In genomic region chr13:46100191-46100877, GRCh38 we compare ENCODE assay signal across 17 cellular contexts. TPM values are rescaled to one million over a fixed set of nuclear protein-coding genes. Genes with fewer than 3 reads are reported as not detected.
DNase-seq lines count a peak whose midpoint lies in the region; ATAC-seq, FAIRE-seq and TF ChIP-seq lines count a peak whose summit lies in the region.
"Had no signal": no experiment of that assay in that cellular context is flagged by ENCODE, and none has a peak within 500 bp of the region (broad histone marks: within the 10 kb centered on the region; RNA-seq: fewer than 3 reads in every experiment).

No MANE protein-coding gene starts in this region.

- intact Hi-C loops in K562 (cut with micrococcal nuclease) = no loop called here

- no peaks in the 10 kb centered on the region for H3K36me3 Mint-ChIP-seq in stimulated activated memory B cell treated with anti-CD40 and anti-IgM and Interleukin-4, amounts not matched to agents 10 μg/mL and 1 μg/mL and 100 μg/mL, for 72 hours

- DNase-seq in LHCN-M2 (ENCODE audit: low read depth) = peak; percentile 22
- DNase-seq in K562 (ENCODE audit: extremely low read depth in 1 of 4, low spot score in 3 of 4) = peak in 2 of 4 experiments; percentile 19 to 46
- DNase-seq in islet precursor cell = no peak
- no peak for DNase-seq in SW480 (ENCODE audit: low spot score)
- DNase-seq in glomerular visceral epithelial cell (ENCODE audit: extremely low spot score) = no peak
- no peak for DNase-seq in activated CD4-positive, alpha-beta T cell treated with anti-CD3 and anti-CD28 coated beads for 4 hours
- DNase-seq: activated CD4-positive, alpha-beta T cell treated with anti-CD3 and anti-CD28 coated beads, Interleukin-2, amount 10 ng/mL, durations not matched to agents 7 days and 5 days; activated naive CD4-positive, alpha-beta T cell treated with anti-CD3 and anti-CD28 coated beads for 36 hours; COR-L47; mesendoderm; NCI-H226; SJCRH30 had no signal

- in situ Hi-C loops in K562 (cut with MboI) = no loop called here

- H3K9me3 Mint-ChIP-seq in stimulated activated memory B cell treated with anti-CD40 and anti-IgM and Interleukin-4, amounts not matched to agents 10 μg/mL and 1 μg/mL and 100 μg/mL, for 72 hours = peaks cover 2% of the 10 kb centered on the region
- H3K9me3 Mint-ChIP-seq: activated CD4-positive, alpha-beta T cell treated with anti-CD3 and anti-CD28 coated beads, Interleukin-2, amount 10 ng/mL, durations not matched to agents 7 days and 5 days; activated naive CD4-positive, alpha-beta T cell treated with anti-CD3 and anti-CD28 coated beads for 36 hours; dendritic cell treated with granulocyte-macrophage colony-stimulating factor and Interleukin-4, amounts not matched to agents 40 ng/mL and 50 ng/mL, for 4 days had no signal

- no peak for TF ChIP-seq RAD21 in K562 (CRISPR knock-in tag; conservative IDR thresholded peaks at IDR 0.05 in 1 of 2, IDR thresholded peaks at IDR 0.05 in 1 of 2)

- H3K27me3 ChIP-seq in K562 (ENCODE audit: control insufficient read depth in 2 of 2, insufficient read depth in 2 of 2, low read length in 2 of 2) = no peaks in the 10 kb centered on the region
- H3K27me3 ChIP-seq: right atrium auricular region, SJCRH30 had no signal

- TF ChIP-seq EP300 in K562 (IDR thresholded peaks at IDR 0.05; ENCODE audit: low read length) = no peak

- H3K4me3 ChIP-seq in K562 = no peak overlapping the region
- H3K4me3 ChIP-seq: right atrium auricular region, SJCRH30 had no signal

- CTCF ChIA-PET in K562 (lab: Yijun Ruan, JAX; ENCODE audit: low intra/inter-chr PET ratio) = no interaction called here

- no peak overlapping the region for H3K27ac ChIP-seq in K562 (ENCODE audit: extremely low read depth, low read depth, low read length)
- H3K27ac ChIP-seq: right atrium auricular region, SJCRH30 had no signal

- H3K4me3 Mint-ChIP-seq in stimulated activated memory B cell treated with anti-CD40 and anti-IgM and Interleukin-4, amounts not matched to agents 10 μg/mL and 1 μg/mL and 100 μg/mL, for 72 hours = no peak overlapping the region
- H3K4me3 Mint-ChIP-seq: activated CD4-positive, alpha-beta T cell treated with anti-CD3 and anti-CD28 coated beads, Interleukin-2, amount 10 ng/mL, durations not matched to agents 7 days and 5 days; activated naive CD4-positive, alpha-beta T cell treated with anti-CD3 and anti-CD28 coated beads for 36 hours; dendritic cell treated with granulocyte-macrophage colony-stimulating factor and Interleukin-4, amounts not matched to agents 40 ng/mL and 50 ng/mL, for 4 days had no signal

- H3K9me1 ChIP-seq in K562 (ENCODE audit: control insufficient read depth, insufficient read depth, low read length) = no peaks in the 10 kb centered on the region

- peak overlapping the region; percentile 8; the same call in 1 of the 2 replicates for H2AFZ ChIP-seq in K562 (ENCODE audit: low read depth, low read length)

- peaks cover 0 to 12% of the 10 kb centered on the region in 2 experiments; a peak in 2 of 5 replicates for H3K4me1 ChIP-seq in K562 (replicated peaks in 1 of 2; ENCODE audit: control insufficient read depth in 2 of 2, insufficient read depth in 2 of 2, low read length in 2 of 2)
- H3K4me1 ChIP-seq: right atrium auricular region had no signal

- no TSS peak for BruUV-seq in K562 (replicated peaks; lab: Mats Ljungman, UMichigan)

- H4K20me1 ChIP-seq in K562 (replicated peaks; ENCODE audit: control insufficient read depth, insufficient read depth, low read length) = no peaks in the 10 kb centered on the region

- peak; percentile 57 for ATAC-seq in GM19372 (IDR thresholded peaks at IDR 0.05; ENCODE audit: low read depth, unreplicated experiment)
- peak; percentile 71 for ATAC-seq in K562
- peak; percentile 55 for ATAC-seq in stimulated activated memory B cell treated with anti-CD40 and anti-IgM and Interleukin-4, amounts not matched to agents 10 μg/mL and 1 μg/mL and 100 μg/mL, for 72 hours

- H3K4me2 ChIP-seq in K562 (ENCODE audit: insufficient read depth, low read length) = peak overlapping the region; percentile 12; the same call in 1 of the 2 replicates

- no peak overlapping the region for H3K27ac Mint-ChIP-seq in stimulated activated memory B cell treated with anti-CD40 and anti-IgM and Interleukin-4, amounts not matched to agents 10 μg/mL and 1 μg/mL and 100 μg/mL, for 72 hours
- H3K27ac Mint-ChIP-seq: activated CD4-positive, alpha-beta T cell treated with anti-CD3 and anti-CD28 coated beads, Interleukin-2, amount 10 ng/mL, durations not matched to agents 7 days and 5 days; activated naive CD4-positive, alpha-beta T cell treated with anti-CD3 and anti-CD28 coated beads for 36 hours; dendritic cell treated with granulocyte-macrophage colony-stimulating factor and Interleukin-4, amounts not matched to agents 40 ng/mL and 50 ng/mL, for 4 days had no signal

- peaks cover 12% of the 10 kb centered on the region for H3K27me3 Mint-ChIP-seq in stimulated activated memory B cell treated with anti-CD40 and anti-IgM and Interleukin-4, amounts not matched to agents 10 μg/mL and 1 μg/mL and 100 μg/mL, for 72 hours
- H3K27me3 Mint-ChIP-seq: dendritic cell treated with granulocyte-macrophage colony-stimulating factor and Interleukin-4, amounts not matched to agents 40 ng/mL and 50 ng/mL, for 4 days had no signal

- no peaks in the 10 kb centered on the region for H3K9me3 ChIP-seq in K562 (replicated peaks; ENCODE audit: control insufficient read depth, insufficient read depth, low read depth, low read length)
- H3K9me3 ChIP-seq: right atrium auricular region, SJCRH30 had no signal

- WGBS in K562 (ENCODE audit: insufficient coverage, low coverage, missing lambda C conversion rate) = 30% methylated on average over 3 of the region's 3 CpGs

- H3K9ac ChIP-seq in K562 (ENCODE audit: insufficient read depth in 1 of 2, low read depth in 2 of 2, low read length in 2 of 2) = no peak overlapping the region; a peak in 1 of 4 replicates

- H3K36me3 ChIP-seq in K562 (ENCODE audit: control insufficient read depth, insufficient read depth, low read length) = no peaks in the 10 kb centered on the region
- H3K36me3 ChIP-seq: right atrium auricular region, SJCRH30 had no signal

- POLR2A ChIA-PET in K562 (lab: Yijun Ruan, JAX) = no interaction called here

- peaks cover 10% of the 10 kb centered on the region for H3K4me1 Mint-ChIP-seq in stimulated activated memory B cell treated with anti-CD40 and anti-IgM and Interleukin-4, amounts not matched to agents 10 μg/mL and 1 μg/mL and 100 μg/mL, for 72 hours
- H3K4me1 Mint-ChIP-seq: activated CD4-positive, alpha-beta T cell treated with anti-CD3 and anti-CD28 coated beads, Interleukin-2, amount 10 ng/mL, durations not matched to agents 7 days and 5 days had no signal

- TF ChIP-seq POLR2A in K562 (conservative IDR thresholded peaks at IDR 0.05) = no peak

- peak; percentile 75 for FAIRE-seq in K562 (lab: Jason Lieb, UNC)

- TF ChIP-seq CTCF in K562 (IDR thresholded peaks at IDR 0.05 in 2 of 3, conservative IDR thresholded peaks at IDR 0.05 in 1 of 3; ENCODE audit: insufficient read depth in 2 of 3, low read depth in 1 of 3, low read length in 3 of 3) = no peak

- H3K79me2 ChIP-seq in K562 (ENCODE audit: control insufficient read depth, insufficient read depth, low read length) = no peaks in the 10 kb centered on the region

TF ChIP-seq in K562, 482 proteins besides CTCF, POLR2A, EP300 and RAD21 (continues in another document):
- TF ChIP-seq ZNF76 (CRISPR knock-in tag; IDR thresholded peaks at IDR 0.05; ENCODE audit: borderline replicate concordance) = no peak
- peak; percentile 61 for TF ChIP-seq ARID1B (IDR thresholded peaks at IDR 0.05)
- no peak for TF ChIP-seq MYC (IDR thresholded peaks at IDR 0.05; ENCODE audit: low read depth, low read length)
- TF ChIP-seq MYC (CRISPR knock-in tag; IDR thresholded peaks at IDR 0.05; ENCODE audit: borderline replicate concordance, low read depth) = no peak

RNA-seq across cellular contexts. Expression of gene CPB2, which starts 4.5 kb away (rescaled TPM):
- total RNA-seq in LHCN-M2 (2014; rRNA removed) = not detected in 2 replicates
- polyA plus RNA-seq in LHCN-M2 (2012) = not detected
- total RNA-seq in K562 (2011; cell fraction: chromatin; rRNA removed; ENCODE audit: low replicate concordance) = not detected in 2 replicates
- total RNA-seq in K562 (2011; cell fraction: nucleolus; rRNA removed) = not detected in 2 replicates
- not detected in 2 replicates for total RNA-seq in K562 (2011; cell fraction: nucleoplasm; rRNA removed)
- not detected in 2 replicates for total RNA-seq in K562 (2014; rRNA removed)
- total RNA-seq in K562 (2014; rRNA removed; fragmentation: Illumina TruSeq; extraction: Trizol) = not detected in 2 replicates
- total RNA-seq in K562 (2015; rRNA removed; fragmentation: Illumina TruSeq; extraction: Trizol) = not detected in 2 replicates
- total RNA-seq in K562 (2021) = 0.13 and 0.16 TPM in 2 replicates
- polyA plus RNA-seq in K562 (2011; rRNA removed) = not detected in 2 replicates
- polyA plus RNA-seq in K562 (2011; cell fraction: cytosol; rRNA removed) = not detected in 2 replicates
- not detected in 2 replicates for polyA plus RNA-seq in K562 (2011; cell fraction: nucleus; rRNA removed)
- polyA plus RNA-seq in K562 (2012) = 0.04 and 0.10 TPM in 2 replicates
- polyA plus RNA-seq in K562 (2014; fragmentation: Illumina TruSeq; extraction: Trizol) = not detected in 2 replicates
- polyA plus RNA-seq in K562 (2014; fragmentation: Nextera tagmentation; extraction: Ambion mirVana) = under 1 TPM; 0.03 to 0.07 TPM
- not detected in 2 replicates for polyA plus RNA-seq in K562 (2014; rRNA removed)
- polyA minus RNA-seq in K562 (2011; rRNA and poly(A)+ RNA removed) = not detected in 2 replicates
- polyA minus RNA-seq in K562 (2011; cell fraction: cytosol; rRNA and poly(A)+ RNA removed) = not detected in 2 replicates
- polyA minus RNA-seq in K562 (2011; cell fraction: nucleus; rRNA and poly(A)+ RNA removed) = not detected in 2 replicates
- total RNA-seq: activated CD4-positive, alpha-beta T cell treated with anti-CD3 and anti-CD28 coated beads, Interleukin-2, amount 10 ng/mL, durations not matched to agents 7 days and 5 days; activated naive CD4-positive, alpha-beta T cell treated with anti-CD3 and anti-CD28 coated beads for 36 hours; glomerular endothelial cell; right atrium auricular region; SJCRH30 had no signal

RNA-seq across cellular contexts. Expression of gene ZC3H13, which starts 47.8 kb away (rescaled TPM):
- total RNA-seq in LHCN-M2 (2014; rRNA removed) (13.0 and 15.4 TPM in 2 replicates), K562 (2014; rRNA removed) (10.4 and 12.3 TPM in 2 replicates), K562 (2014; rRNA removed; fragmentation: Illumina TruSeq; extraction: Trizol) (12.1 and 16.4 TPM in 2 replicates), K562 (2015; rRNA removed; fragmentation: Illumina TruSeq; extraction: Trizol) (14.6 and 16.2 TPM in 2 replicates), K562 (2021) (19.0 and 25.1 TPM in 2 replicates)
- 12.0 TPM for polyA plus RNA-seq in LHCN-M2 (2012)
- 6.8 and 24.7 TPM in 2 replicates for total RNA-seq in K562 (2011; cell fraction: chromatin; rRNA removed; ENCODE audit: low replicate concordance)
- total RNA-seq in K562 (2011; cell fraction: nucleolus; rRNA removed) = 4.3 and 5.1 TPM in 2 replicates
- total RNA-seq in K562 (2011; cell fraction: nucleoplasm; rRNA removed) = 7.4 and 15.3 TPM in 2 replicates
- polyA plus RNA-seq in K562 (2011; rRNA removed) (3.4 and 4.9 TPM in 2 replicates), K562 (2014; fragmentation: Illumina TruSeq; extraction: Trizol) (22.8 and 27.6 TPM in 2 replicates), K562 (2014; fragmentation: Nextera tagmentation; extraction: Ambion mirVana) (1 to 10 TPM; 8.3 to 9.1 TPM), K562 (2014; rRNA removed) (9.2 and 16.2 TPM in 2 replicates)
- polyA plus RNA-seq in K562 (2011; cell fraction: cytosol; rRNA removed) = 1.9 and 2.6 TPM in 2 replicates
- 10.3 and 18.4 TPM in 2 replicates for polyA plus RNA-seq in K562 (2011; cell fraction: nucleus; rRNA removed)
- polyA plus RNA-seq in K562 (2012) = 12.7 and 18.4 TPM in 2 replicates
- polyA minus RNA-seq in K562 (2011; rRNA and poly(A)+ RNA removed) = 15.4 TPM in 2 replicates
- 4.5 and 4.8 TPM in 2 replicates for polyA minus RNA-seq in K562 (2011; cell fraction: cytosol; rRNA and poly(A)+ RNA removed)
- polyA minus RNA-seq in K562 (2011; cell fraction: nucleus; rRNA and poly(A)+ RNA removed) = 9.7 and 18.9 TPM in 2 replicates
